ENCODE assay signal across 6 cellular contexts in the genomic region with DNA sequence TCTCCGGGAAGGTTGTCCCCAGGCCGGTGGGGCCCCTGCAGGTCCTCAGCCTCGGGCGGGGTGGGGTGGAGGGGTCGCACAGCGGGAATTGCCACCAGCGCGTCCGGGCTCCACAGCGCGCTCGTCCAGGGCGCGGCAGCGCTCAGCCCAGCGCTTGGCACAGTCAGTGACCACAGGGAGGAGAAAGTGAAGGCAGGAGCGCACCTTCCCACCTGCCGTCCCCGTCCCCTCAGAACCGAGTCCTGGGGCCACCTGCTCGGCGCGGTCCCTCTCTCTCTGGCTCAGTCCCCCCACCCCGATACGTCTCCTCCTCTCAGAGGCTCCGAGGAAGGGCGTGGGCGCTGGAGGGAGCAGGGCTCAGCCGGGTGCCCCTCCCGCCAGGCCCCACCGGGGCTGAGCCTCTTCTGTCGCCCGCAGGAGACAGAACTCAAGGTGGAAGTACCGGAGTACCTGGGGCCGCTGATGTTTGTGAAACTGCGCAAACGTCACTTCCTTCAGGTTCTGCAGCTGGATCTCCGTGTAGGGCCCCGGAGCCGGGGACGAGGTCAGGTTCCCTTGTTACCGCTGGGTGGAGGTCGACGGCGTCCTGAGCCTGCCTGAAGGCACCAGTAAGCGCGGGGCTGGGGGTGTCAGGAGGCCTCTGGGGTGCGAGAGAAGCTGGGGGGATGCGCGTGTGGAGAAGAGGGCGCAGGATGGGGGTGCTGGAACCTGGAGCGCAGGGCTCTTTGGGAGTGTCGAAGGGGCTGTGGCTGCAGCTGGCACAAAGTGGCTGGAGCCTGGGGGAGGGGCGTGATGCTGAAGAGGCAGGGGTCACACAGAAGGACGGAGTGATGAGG.
DNase-seq lines count a peak whose midpoint lies in the region; TF ChIP-seq lines count a peak whose summit lies in the region.
"Not testable (repeated sequence)": the region's sequence is repeated elsewhere in the genome, so short reads cannot be mapped to it uniquely, and the experiment has no call there.

No MANE protein-coding gene starts in this region.

- H3K4me3 Mint-ChIP-seq in stimulated activated naive CD8-positive, alpha-beta T cell treated with anti-CD3 and anti-CD28 coated beads, Interleukin-15, Interleukin-2, amounts not matched to agents 100 ng/mL and 50 ng/mL, for 24 hours: peak overlapping the region; percentile 78

- not testable (repeated sequence) for H3K36me3 Mint-ChIP-seq in stimulated activated naive CD8-positive, alpha-beta T cell treated with anti-CD3 and anti-CD28 coated beads, Interleukin-15, Interleukin-2, amounts not matched to agents 100 ng/mL and 50 ng/mL, for 24 hours (ENCODE audit: low read depth)

- H3K9me3 Mint-ChIP-seq in stimulated activated naive CD8-positive, alpha-beta T cell treated with anti-CD3 and anti-CD28 coated beads, Interleukin-15, Interleukin-2, amounts not matched to agents 100 ng/mL and 50 ng/mL, for 24 hours: not testable (repeated sequence)

- H3K27ac ChIP-seq in effector memory CD4-positive, alpha-beta T cell (ENCODE audit: insufficient read depth, low read length, poor library complexity, severe bottlenecking): peak overlapping the region; percentile 45
- not testable (repeated sequence) for H3K27ac ChIP-seq in mucosa of rectum (ENCODE audit: low read depth in 2 of 2, low read length in 2 of 2)

- peaks cover 17% of the 10 kb centered on the region for H3K27me3 Mint-ChIP-seq in stimulated activated naive CD8-positive, alpha-beta T cell treated with anti-CD3 and anti-CD28 coated beads, Interleukin-15, Interleukin-2, amounts not matched to agents 100 ng/mL and 50 ng/mL, for 24 hours

- H3K4me3 ChIP-seq in effector memory CD4-positive, alpha-beta T cell (ENCODE audit: insufficient read depth, low read depth, low read length, poor library complexity, severe bottlenecking): peak overlapping the region; percentile 63
- H3K4me3 ChIP-seq in mucosa of rectum (ENCODE audit: low read length in 2 of 2): peak overlapping the region; percentile 23 to 42

- peak; percentile 25 for DNase-seq in NCI-H2196 (lab: John Stamatoyannopoulos, UW; ENCODE audit: unreplicated experiment)
- DNase-seq in activated CD8-positive, alpha-beta memory T cell treated with anti-CD3 and anti-CD28 coated beads for 24 hours: peak; percentile 81
- peak; percentile 23 to 49 (median 36) for DNase-seq in effector memory CD4-positive, alpha-beta T cell

- H3K36me3 ChIP-seq in effector memory CD4-positive, alpha-beta T cell (ENCODE audit: control insufficient read depth, insufficient read depth, low read length); mucosa of rectum (ENCODE audit: control insufficient read depth in 2 of 2, insufficient read depth in 2 of 2, low read length in 2 of 2): not testable (repeated sequence)

- H3K9ac ChIP-seq in mucosa of rectum (ENCODE audit: low read depth in 1 of 2, low read length in 2 of 2): not testable (repeated sequence)

- H3K27me3 ChIP-seq in effector memory CD4-positive, alpha-beta T cell (replicated peaks; ENCODE audit: control insufficient read depth, insufficient read depth, low read length, poor library complexity, severe bottlenecking); mucosa of rectum (ENCODE audit: control insufficient read depth in 2 of 2, insufficient read depth in 2 of 2, low read length in 2 of 2): not testable (repeated sequence)

- H3K4me1 ChIP-seq in effector memory CD4-positive, alpha-beta T cell (ENCODE audit: control insufficient read depth, insufficient read depth, low read length, poor library complexity, severe bottlenecking): peaks cover 12% of the 10 kb centered on the region
- H3K4me1 ChIP-seq in mucosa of rectum (ENCODE audit: control insufficient read depth in 2 of 2, insufficient read depth in 2 of 2, low read length in 2 of 2): peaks cover 12 to 13% of the 10 kb centered on the region in 2 donors

- H3K9me3 ChIP-seq in effector memory CD4-positive, alpha-beta T cell (ENCODE audit: control insufficient read depth, low read length); mucosa of rectum (ENCODE audit: control insufficient read depth in 2 of 2, low read length in 2 of 2): not testable (repeated sequence)

- peak overlapping the region; percentile 40 for H3K27ac Mint-ChIP-seq in stimulated activated naive CD8-positive, alpha-beta T cell treated with anti-CD3 and anti-CD28 coated beads, Interleukin-15, Interleukin-2, amounts not matched to agents 100 ng/mL and 50 ng/mL, for 24 hours

- H3K4me1 Mint-ChIP-seq in stimulated activated naive CD8-positive, alpha-beta T cell treated with anti-CD3 and anti-CD28 coated beads, Interleukin-15, Interleukin-2, amounts not matched to agents 100 ng/mL and 50 ng/mL, for 24 hours (ENCODE audit: low read depth): peaks cover 69% of the 10 kb centered on the region

- TF ChIP-seq CTCF in GM12873 (IDR thresholded peaks at IDR 0.05; ENCODE audit: insufficient read depth, low read depth, low read length, missing control alignments): peak; percentile 5

Comparison
In these comparisons a context has a peak if more than half of its experiments do, and no peak if none do; other contexts are left out.
1. DNase-seq: peak in every context shown above with its lines; median percentile 81 in activated CD8-positive, alpha-beta memory T cell treated with anti-CD3 and anti-CD28 coated beads for 24 hours; 36 in effector memory CD4-positive, alpha-beta T cell; 25 in NCI-H2196.